In genomic region chr14:23469127-23469905, GRCh38 we compare ENCODE assay signal across 8 cellular contexts. TPM values are rescaled to one million over a fixed set of nuclear protein-coding genes. Genes with fewer than 3 reads are reported as not detected.
DNase-seq lines count a peak whose midpoint lies in the region; ATAC-seq and TF ChIP-seq lines count a peak whose summit lies in the region.

Gene NGDN (plus strand): TSS chr14:23469703. CDS start chr14:23469716, 13 bp downstream.

- H3K27me3 ChIP-seq in endodermal cell (ENCODE audit: control insufficient read depth, insufficient read depth, low read length, poor library complexity, severe bottlenecking) (peaks cover 8% of the 10 kb centered on the region), mesendoderm (ENCODE audit: insufficient read depth, low read length, poor library complexity) (no peaks in the 10 kb centered on the region)

- no peak within 1 kb of the TSS for H3K27ac Mint-ChIP-seq in Calu3 (ENCODE audit: unreplicated experiment)
- H3K27ac Mint-ChIP-seq in activated CD8-positive, alpha-beta memory T cell treated with anti-CD3 and anti-CD28 coated beads, Interleukin-2, amount 10 ng/mL, durations not matched to agents 7 days and 5 days = no peak within 1 kb of the TSS
- H3K27ac Mint-ChIP-seq in endodermal cell = no peak within 1 kb of the TSS

- DNase-seq in Calu3 = peak; percentile 88
- peak in 75 of 76 experiments; percentile 36 to 100 (median 88) for DNase-seq in HUDEP-2 (lab: John Stamatoyannopoulos, UW; ENCODE audit: unreplicated experiment in 76 of 76)
- peak; percentile 98 for DNase-seq in NOMO-1 treated with dmso at 0.1 percent for 144 hours (lab: John Stamatoyannopoulos, UW; ENCODE audit: unreplicated experiment)
- DNase-seq in activated CD8-positive, alpha-beta memory T cell treated with anti-CD3 and anti-CD28 coated beads, Interleukin-2, amount 10 ng/mL, durations not matched to agents 7 days and 5 days = peak; percentile 96
- DNase-seq in endodermal cell = peak; percentile 99
- DNase-seq in mesendoderm = peak; percentile 100
- peak; percentile 88 for DNase-seq in stimulated activated CD8-positive, alpha-beta memory T cell treated with anti-CD3 and anti-CD28 coated beads, Interleukin-15, amount 100 ng/mL, for 1 hour (ENCODE audit: low read depth)

- peaks cover 29% of the 10 kb centered on the region for H3K36me3 Mint-ChIP-seq in Calu3 (ENCODE audit: insufficient read depth, unreplicated experiment)
- H3K36me3 Mint-ChIP-seq in activated CD8-positive, alpha-beta memory T cell treated with anti-CD3 and anti-CD28 coated beads, Interleukin-2, amount 10 ng/mL, durations not matched to agents 7 days and 5 days = peaks cover 11% of the 10 kb centered on the region
- peaks cover 16% of the 10 kb centered on the region for H3K36me3 Mint-ChIP-seq in endodermal cell (ENCODE audit: low read depth)

- no peak within 1 kb of the TSS for H2BK120ac ChIP-seq in mesendoderm (ENCODE audit: low read depth, low read length)

- no peak within 1 kb of the TSS for H2BK5ac ChIP-seq in mesendoderm (ENCODE audit: low read length)

- peak within 1 kb of the TSS; percentile 57 for H3K4me2 ChIP-seq in mesendoderm (ENCODE audit: low read length)

- intact Hi-C loops in Calu3 (cut with micrococcal nuclease; ENCODE audit: unreplicated experiment) = no loop called here

- H2AK5ac ChIP-seq in mesendoderm (ENCODE audit: low read length) = no peak within 1 kb of the TSS

- H3K4ac ChIP-seq in mesendoderm (ENCODE audit: low read depth, low read length) = peak within 1 kb of the TSS; percentile 38

- H3K4me1 ChIP-seq in endodermal cell (ENCODE audit: control insufficient read depth, insufficient read depth, low read length) = no peaks in the 10 kb centered on the region
- no peaks in the 10 kb centered on the region for H3K4me1 ChIP-seq in mesendoderm (ENCODE audit: control insufficient read depth, low read depth, low read length)

- peaks cover 10% of the 10 kb centered on the region for H3K79me2 ChIP-seq in mesendoderm (ENCODE audit: control insufficient read depth, insufficient read depth, low read length)

- TF ChIP-seq CTCF in Calu3 (IDR thresholded peaks at IDR 0.05; ENCODE audit: unreplicated experiment) = peak; percentile 59
- TF ChIP-seq CTCF in endodermal cell (conservative IDR thresholded peaks at IDR 0.05) = peak; percentile 89

- BruUV-seq in Calu3 (replicated peaks; lab: Mats Ljungman, UMichigan) = no TSS peak

- H3K23ac ChIP-seq in mesendoderm (ENCODE audit: low read length) = no peak within 1 kb of the TSS

- H4K8ac ChIP-seq in mesendoderm (ENCODE audit: low read depth, low read length) = peak within 1 kb of the TSS; percentile 91

- H3K4me3 ChIP-seq in endodermal cell (ENCODE audit: low read length) = peak within 1 kb of the TSS; percentile 97
- peak within 1 kb of the TSS; percentile 97 for H3K4me3 ChIP-seq in mesendoderm (ENCODE audit: low read length)

- no peak within 1 kb of the TSS for H2BK15ac ChIP-seq in mesendoderm (replicated peaks; ENCODE audit: low read depth)

- peaks cover 7% of the 10 kb centered on the region for H3K79me1 ChIP-seq in mesendoderm (ENCODE audit: low read length)

- ATAC-seq in GM21381 (IDR thresholded peaks at IDR 0.05; ENCODE audit: unreplicated experiment) = peak; percentile 96
- peak; percentile 96 for ATAC-seq in activated CD8-positive, alpha-beta memory T cell treated with anti-CD3 and anti-CD28 coated beads, Interleukin-2, amount 10 ng/mL, durations not matched to agents 7 days and 5 days

- H3K27ac ChIP-seq in endodermal cell (ENCODE audit: low read depth, low read length) = peak within 1 kb of the TSS; percentile 27
- no peak within 1 kb of the TSS for H3K27ac ChIP-seq in mesendoderm (ENCODE audit: low read depth, low read length)

- H3K27me3 Mint-ChIP-seq in Calu3 (ENCODE audit: unreplicated experiment) (no peaks in the 10 kb centered on the region), endodermal cell (ENCODE audit: insufficient read depth) (peaks cover 16% of the 10 kb centered on the region)
- no peaks in the 10 kb centered on the region for H3K27me3 Mint-ChIP-seq in activated CD8-positive, alpha-beta memory T cell treated with anti-CD3 and anti-CD28 coated beads, Interleukin-2, amount 10 ng/mL, durations not matched to agents 7 days and 5 days

- CTCF ChIA-PET in Calu3 (lab: Charles Lee) = no interaction called here
- CTCF ChIA-PET in activated CD8-positive, alpha-beta memory T cell treated with anti-CD3 and anti-CD28 coated beads, Interleukin-2, amount 10 ng/mL, durations not matched to agents 7 days and 5 days (lab: Charles Lee) = interaction anchor here (1.0 to 3.9 kb wide), 4 partner anchors 9 to 123 kb away, joined by 3 to 19 read pairs (median 4); no protein-coding TSS in a partner anchor

- H3K9ac ChIP-seq in endodermal cell (ENCODE audit: extremely low read depth, low read length, poor library complexity, severe bottlenecking) = peak within 1 kb of the TSS; percentile 85
- H3K9ac ChIP-seq in mesendoderm (ENCODE audit: low read length) = peak within 1 kb of the TSS; percentile 97

- no peaks in the 10 kb centered on the region for H3K9me3 Mint-ChIP-seq in Calu3 (ENCODE audit: low read depth, unreplicated experiment)
- H3K9me3 Mint-ChIP-seq in activated CD8-positive, alpha-beta memory T cell treated with anti-CD3 and anti-CD28 coated beads, Interleukin-2, amount 10 ng/mL, durations not matched to agents 7 days and 5 days (ENCODE audit: low read depth) = no peaks in the 10 kb centered on the region
- no peaks in the 10 kb centered on the region for H3K9me3 Mint-ChIP-seq in endodermal cell

- H4K5ac ChIP-seq in mesendoderm (ENCODE audit: low read length) = peak within 1 kb of the TSS; percentile 99

- H3K36me3 ChIP-seq in endodermal cell (ENCODE audit: control insufficient read depth, insufficient read depth, low read length) = peaks cover 36% of the 10 kb centered on the region
- H3K36me3 ChIP-seq in mesendoderm (ENCODE audit: control insufficient read depth, insufficient read depth, low read length) = peaks cover 2% of the 10 kb centered on the region

- WGBS in endodermal cell (ENCODE audit: insufficient coverage in 1 of 2, insufficient read length in 1 of 2), 2 experiments = 3 to 4% methylated on average over 33 to 41 of the region's 41 CpGs
- no CpG with 5 or more reads among the region's 41 CpGs for WGBS in mesendoderm (ENCODE audit: extremely low coverage, insufficient coverage, low lambda C conversion rate)

- H3K4me3 Mint-ChIP-seq in Calu3 (ENCODE audit: low read depth, unreplicated experiment) = no peak within 1 kb of the TSS
- no peak within 1 kb of the TSS for H3K4me3 Mint-ChIP-seq in activated CD8-positive, alpha-beta memory T cell treated with anti-CD3 and anti-CD28 coated beads, Interleukin-2, amount 10 ng/mL, durations not matched to agents 7 days and 5 days
- no peak within 1 kb of the TSS for H3K4me3 Mint-ChIP-seq in endodermal cell

- H3K18ac ChIP-seq in mesendoderm (ENCODE audit: low read length) = peak within 1 kb of the TSS; percentile 71

- peak within 1 kb of the TSS; percentile 98 for H3K56ac ChIP-seq in mesendoderm (ENCODE audit: low read length)

- H3K4me1 Mint-ChIP-seq in Calu3 (ENCODE audit: low read depth, unreplicated experiment) (peaks cover 8% of the 10 kb centered on the region), endodermal cell (peaks cover 6% of the 10 kb centered on the region)
- peaks cover 14% of the 10 kb centered on the region for H3K4me1 Mint-ChIP-seq in activated CD8-positive, alpha-beta memory T cell treated with anti-CD3 and anti-CD28 coated beads, Interleukin-2, amount 10 ng/mL, durations not matched to agents 7 days and 5 days

- no peaks in the 10 kb centered on the region for H3K9me3 ChIP-seq in endodermal cell (ENCODE audit: control insufficient read depth, low read length)

RNA-seq across cellular contexts. Expression of gene NGDN, which starts in this region (rescaled TPM):
- total RNA-seq in Calu3 (2022) (42.2 and 52.0 TPM in 2 replicates), endodermal cell (10 to 100 TPM; 43.2 to 45.3 TPM)
- total RNA-seq in activated CD8-positive, alpha-beta memory T cell treated with anti-CD3 and anti-CD28 coated beads, Interleukin-2, amount 10 ng/mL, durations not matched to agents 7 days and 5 days = 10 to 100 TPM; 42.7 to 53.0 TPM
- polyA plus RNA-seq in endodermal cell (2013, experiment 1 of 2) = 59.9 TPM
- 47.9 TPM for polyA plus RNA-seq in endodermal cell (2013, experiment 2 of 2)
- polyA plus RNA-seq in mesendoderm (2013, experiment 1 of 2) = 101 TPM
- 100 TPM for polyA plus RNA-seq in mesendoderm (2013, experiment 2 of 2)
